Comparison of ENCODE assay signal across 11 cellular contexts in the genomic region with DNA sequence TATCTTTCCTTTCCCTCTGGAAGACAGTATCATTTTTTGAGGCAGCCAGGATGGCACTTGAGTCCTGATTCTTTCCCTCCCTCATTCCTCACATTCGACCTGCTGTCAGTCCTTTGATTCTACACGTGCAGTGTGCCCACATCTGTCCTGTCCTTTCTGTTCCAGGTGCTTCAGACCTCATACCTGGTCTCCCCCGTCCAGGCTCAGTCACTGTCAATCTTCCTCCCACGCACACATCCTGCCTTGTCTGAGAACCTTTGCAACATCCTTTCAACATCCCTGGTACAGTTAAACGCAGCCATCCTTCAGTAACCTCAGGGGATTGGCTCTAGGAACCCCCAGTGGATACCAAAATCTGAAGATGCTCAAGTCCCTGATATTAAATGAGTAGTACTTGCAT. TPM values are rescaled to one million over a fixed set of nuclear protein-coding genes. Genes with fewer than 3 reads are reported as not detected.
DNase-seq lines count a peak whose midpoint lies in the region; ATAC-seq and TF ChIP-seq lines count a peak whose summit lies in the region.
"Had no signal": no experiment of that assay in that cellular context is flagged by ENCODE, and none has a peak within 500 bp of the region (broad histone marks: within the 10 kb centered on the region; RNA-seq: fewer than 3 reads in every experiment).

No MANE protein-coding gene starts in this region.

- H3K4me1 Mint-ChIP-seq in T-helper 17 cell, result peaks cover 78% of the 10 kb centered on the region
- H3K4me1 Mint-ChIP-seq in activated naive CD8-positive, alpha-beta T cell treated with anti-CD3 and anti-CD28 coated beads, Interleukin-2, amount 50 U/mL, for 24 hours, result peaks cover 89% of the 10 kb centered on the region
- H3K4me1 Mint-ChIP-seq in stimulated activated memory B cell treated with anti-CD40 and anti-IgM and Interleukin-4, amounts not matched to agents 10 μg/mL and 1 μg/mL and 100 μg/mL, for 72 hours, result peaks cover 88% of the 10 kb centered on the region

- H3K27ac Mint-ChIP-seq in T-helper 17 cell, result peak overlapping the region; percentile 95
- H3K27ac Mint-ChIP-seq in activated naive CD8-positive, alpha-beta T cell treated with anti-CD3 and anti-CD28 coated beads, Interleukin-2, amount 50 U/mL, for 24 hours, result peak overlapping the region; percentile 65
- peak overlapping the region; percentile 92 for H3K27ac Mint-ChIP-seq in stimulated activated memory B cell treated with anti-CD40 and anti-IgM and Interleukin-4, amounts not matched to agents 10 μg/mL and 1 μg/mL and 100 μg/mL, for 72 hours

- no peak for TF ChIP-seq POLR2A in transverse colon (IDR thresholded peaks at IDR 0.05)

- H3K9me3 ChIP-seq in T-helper 17 cell (ENCODE audit: control insufficient read depth, low read length, poor library complexity, severe bottlenecking) (no peaks in the 10 kb centered on the region), transverse colon (no peaks in the 10 kb centered on the region)
- H3K9me3 ChIP-seq: ascending aorta, tibial artery had no signal

- H3K27ac ChIP-seq in transverse colon, result no peak overlapping the region
- H3K27ac ChIP-seq: ascending aorta, tibial artery had no signal

- peak; percentile 73 for ATAC-seq in T-helper 17 cell
- ATAC-seq in activated naive CD8-positive, alpha-beta T cell treated with anti-CD3 and anti-CD28 coated beads, Interleukin-2, amount 50 U/mL, for 24 hours, result no peak
- ATAC-seq in stimulated activated memory B cell treated with anti-CD40 and anti-IgM and Interleukin-4, amounts not matched to agents 10 μg/mL and 1 μg/mL and 100 μg/mL, for 72 hours, result no peak

- no peaks in the 10 kb centered on the region for H3K9me3 Mint-ChIP-seq in activated naive CD8-positive, alpha-beta T cell treated with anti-CD3 and anti-CD28 coated beads, Interleukin-2, amount 50 U/mL, for 24 hours
- H3K9me3 Mint-ChIP-seq in stimulated activated memory B cell treated with anti-CD40 and anti-IgM and Interleukin-4, amounts not matched to agents 10 μg/mL and 1 μg/mL and 100 μg/mL, for 72 hours, result peaks cover 2% of the 10 kb centered on the region

- peaks cover 9% of the 10 kb centered on the region for H3K36me3 Mint-ChIP-seq in T-helper 17 cell (ENCODE audit: low read depth)
- H3K36me3 Mint-ChIP-seq in activated naive CD8-positive, alpha-beta T cell treated with anti-CD3 and anti-CD28 coated beads, Interleukin-2, amount 50 U/mL, for 24 hours (ENCODE audit: low read depth), result peaks cover 38% of the 10 kb centered on the region
- peaks cover 66% of the 10 kb centered on the region for H3K36me3 Mint-ChIP-seq in stimulated activated memory B cell treated with anti-CD40 and anti-IgM and Interleukin-4, amounts not matched to agents 10 μg/mL and 1 μg/mL and 100 μg/mL, for 72 hours

- 78 to 85% methylated on average over 3 to 5 of the region's 5 CpGs for WGBS in transverse colon (ENCODE audit: low coverage in 1 of 2), 2 donors

- in situ Hi-C loops in transverse colon (cut with MboI; ENCODE audit: low pct_ligation_motif_present in 1 of 4, low pct_unique_long_range_greater_than_20kb in 1 of 4, low sequenced_read_pairs in 3 of 4), result no loop called here

- H3K36me3 ChIP-seq in transverse colon, result no peaks in the 10 kb centered on the region
- H3K36me3 ChIP-seq: ascending aorta, tibial artery had no signal

- DNase-seq in activated effector memory CD4-positive, alpha-beta T cell treated with anti-CD3 and anti-CD28 coated beads, Interleukin-2, amount 50 U/mL, for 16 hours, result peak; percentile 77
- DNase-seq in activated effector memory CD4-positive, alpha-beta T cell treated with Interleukin-2 at 50 U/mL for 16 hours, result no peak
- DNase-seq in T-helper 17 cell (no peak), transverse colon (no peak), anterior cingulate cortex (lab: John Stamatoyannopoulos, UW) (no peak), RKO (ENCODE audit: low spot score) (no peak)
- no peak for DNase-seq in activated naive CD8-positive, alpha-beta T cell treated with anti-CD3 and anti-CD28 coated beads, Interleukin-2, amount 50 U/mL, for 24 hours
- DNase-seq: tibial artery had no signal

- no peak overlapping the region for H3K4me3 ChIP-seq in transverse colon
- H3K4me3 ChIP-seq: ascending aorta, lung, tibial artery had no signal

- TF ChIP-seq CTCF in transverse colon (IDR thresholded peaks at IDR 0.05), result no peak

- intact Hi-C loops in transverse colon (cut with DNase I; ENCODE audit: low total_unique reads), result no loop called here

- no peak for TF ChIP-seq EP300 in transverse colon (IDR thresholded peaks at IDR 0.05; ENCODE audit: low read depth)

- H3K4me3 Mint-ChIP-seq in T-helper 17 cell, result peak overlapping the region; percentile 88
- no peak overlapping the region for H3K4me3 Mint-ChIP-seq in activated naive CD8-positive, alpha-beta T cell treated with anti-CD3 and anti-CD28 coated beads, Interleukin-2, amount 50 U/mL, for 24 hours
- H3K4me3 Mint-ChIP-seq in stimulated activated memory B cell treated with anti-CD40 and anti-IgM and Interleukin-4, amounts not matched to agents 10 μg/mL and 1 μg/mL and 100 μg/mL, for 72 hours, result peak overlapping the region; percentile 31

- no peaks in the 10 kb centered on the region for H3K27me3 Mint-ChIP-seq in T-helper 17 cell
- H3K27me3 Mint-ChIP-seq in activated naive CD8-positive, alpha-beta T cell treated with anti-CD3 and anti-CD28 coated beads, Interleukin-2, amount 50 U/mL, for 24 hours, result no peaks in the 10 kb centered on the region
- no peaks in the 10 kb centered on the region for H3K27me3 Mint-ChIP-seq in stimulated activated memory B cell treated with anti-CD40 and anti-IgM and Interleukin-4, amounts not matched to agents 10 μg/mL and 1 μg/mL and 100 μg/mL, for 72 hours

- H3K27me3 ChIP-seq in transverse colon, result no peaks in the 10 kb centered on the region
- H3K27me3 ChIP-seq: ascending aorta, tibial artery had no signal

- peaks cover 0 to 29% (median 2%) of the 10 kb centered on the region in 4 donors for H3K4me1 ChIP-seq in transverse colon

RNA-seq across cellular contexts. Expression of a gene that starts 10.1 kb away (rescaled TPM):
- total RNA-seq in T-helper 17 cell, result 100 to 1,000 TPM; 134 to 136 TPM
- total RNA-seq in transverse colon, result 10 to 100 TPM; 14.3 to 34.8 (median 23.5) TPM

RNA-seq across cellular contexts. Expression of a gene that starts 57.6 kb away (rescaled TPM):
- total RNA-seq in T-helper 17 cell (10 to 100 TPM; 55.2 to 71.2 TPM), transverse colon (10 to 100 TPM; 13.1 to 37.2 (median 28.3) TPM)
